In the genomic region with DNA sequence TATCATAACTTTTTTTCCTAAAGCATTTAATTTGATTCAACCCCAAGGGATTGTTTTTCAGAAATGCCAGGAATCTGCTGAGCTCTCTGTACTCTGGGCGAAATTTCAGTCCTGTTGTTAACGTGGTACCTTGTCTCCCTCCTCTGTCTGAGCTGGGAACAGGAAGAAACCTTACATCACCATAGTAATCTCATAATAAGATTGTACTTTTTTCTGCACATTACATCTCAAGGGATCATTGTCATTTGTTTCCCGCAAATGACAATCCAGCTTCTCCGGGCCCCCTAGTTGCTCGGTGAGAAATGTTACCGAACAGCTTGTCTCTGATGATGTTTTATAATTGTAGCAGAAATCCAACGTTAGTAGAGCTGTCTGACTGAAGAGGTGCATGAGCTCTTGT, we compare ENCODE assay signal across 11 cellular contexts.
DNase-seq lines count a peak whose midpoint lies in the region; TF ChIP-seq lines count a peak whose summit lies in the region.
"Had no signal": no experiment of that assay in that cellular context is flagged by ENCODE, and none has a peak within 500 bp of the region (broad histone marks: within the 10 kb centered on the region; RNA-seq: fewer than 3 reads in every experiment).

No MANE protein-coding gene starts in this region.

- H3K79me2 ChIP-seq in Karpas-422 (ENCODE audit: low read length) (no peaks in the 10 kb centered on the region), GM23248 (ENCODE audit: insufficient read depth) (no peaks in the 10 kb centered on the region)

- H4K20me1 ChIP-seq in Karpas-422 (ENCODE audit: insufficient read depth, low read depth, low read length) (no peaks in the 10 kb centered on the region), GM23248 (ENCODE audit: insufficient read depth) (no peaks in the 10 kb centered on the region)

- H3K4me1 ChIP-seq in Karpas-422 (ENCODE audit: low read length) = peaks cover 5% of the 10 kb centered on the region
- no peaks in the 10 kb centered on the region for H3K4me1 ChIP-seq in GM23248 (ENCODE audit: insufficient read depth)
- H3K4me1 ChIP-seq in transverse colon = no peaks in the 10 kb centered on the region
- H3K4me1 ChIP-seq in SJCRH30 = no peaks in the 10 kb centered on the region

- H3K9me3 ChIP-seq in Karpas-422 (ENCODE audit: low read length) (no peaks in the 10 kb centered on the region), GM23248 (ENCODE audit: low read depth) (no peaks in the 10 kb centered on the region), transverse colon (no peaks in the 10 kb centered on the region), SJCRH30 (replicated peaks) (no peaks in the 10 kb centered on the region)

- H3K4me2 ChIP-seq in Karpas-422 (ENCODE audit: low read depth, low read length, poor library complexity, severe bottlenecking) (no peak overlapping the region), GM23248 (ENCODE audit: unreplicated experiment) (no peak overlapping the region)

- H2AFZ ChIP-seq in Karpas-422 (ENCODE audit: low read length) (no peak overlapping the region), GM23248 (no peak overlapping the region)

- H3K4me3 ChIP-seq in Karpas-422 (ENCODE audit: low read length) (no peak overlapping the region), GM23248 (no peak overlapping the region), transverse colon (no peak overlapping the region), SJCRH30 (no peak overlapping the region)

- DNase-seq in Ammon's horn (ENCODE audit: low spot score) (peak; percentile 53), Karpas-422 (peak; percentile 48), medulla oblongata (ENCODE audit: extremely low spot score) (peak; percentile 4), GM23248 (no peak), occipital lobe (lab: John Stamatoyannopoulos, UW) (no peak), transverse colon (no peak), SJCRH30 (no peak)
- DNase-seq: activated CD4-positive, CD25-positive, alpha-beta regulatory T cell treated with anti-CD3 and anti-CD28 coated beads, Interleukin-2, amount 50 U/mL, for 72 hours; NCI-H2081 had no signal

- H3K36me3 ChIP-seq in Karpas-422 (ENCODE audit: insufficient read depth, low read length) (no peaks in the 10 kb centered on the region), GM23248 (ENCODE audit: low read depth) (no peaks in the 10 kb centered on the region), transverse colon (no peaks in the 10 kb centered on the region), SJCRH30 (no peaks in the 10 kb centered on the region)

- H3K9ac ChIP-seq in Karpas-422 (ENCODE audit: low read length) = no peak overlapping the region
- no peak overlapping the region for H3K9ac ChIP-seq in GM23248

- peak overlapping the region in 1 of 5 experiments; percentile 28 for H3K4me3 Mint-ChIP-seq in brain

- WGBS in GM23248 (ENCODE audit: low coverage in 1 of 2, low lambda C conversion rate in 2 of 2, missing lambda C conversion rate in 2 of 2), 2 experiments = 4 to 8% methylated on average over 7 of the region's 7 CpGs
- 57 to 59% methylated on average over 7 of the region's 7 CpGs for WGBS in transverse colon (ENCODE audit: low coverage in 1 of 2), 2 donors

- H3K27me3 Mint-ChIP-seq in brain = peaks cover 6% of the 10 kb centered on the region

- H3K27ac ChIP-seq in Karpas-422 (ENCODE audit: low read length) (no peak overlapping the region), GM23248 (no peak overlapping the region), transverse colon (no peak overlapping the region), SJCRH30 (no peak overlapping the region)

- TF ChIP-seq POLR2A in transverse colon (IDR thresholded peaks at IDR 0.05) = no peak

- no peak for TF ChIP-seq EP300 in transverse colon (IDR thresholded peaks at IDR 0.05; ENCODE audit: low read depth)

- in situ Hi-C loops in GM23248 (cut with MboI) (no loop called here), transverse colon (cut with MboI; ENCODE audit: low pct_ligation_motif_present in 1 of 4, low pct_unique_long_range_greater_than_20kb in 1 of 4, low sequenced_read_pairs in 3 of 4) (no loop called here)

- H3K27ac Mint-ChIP-seq in brain = peak overlapping the region in 2 of 5 experiments; percentile 2 to 51
- H3K27ac Mint-ChIP-seq: activated T-helper 2 cell treated with anti-CD3 and anti-CD28 coated beads, Interferon-gamma antibody, Interleukin-2, Interleukin-4, amounts not matched to agents 10 μg/mL and 5 μg/mL and 100 μg/mL, durations not matched to agents 14 hours and 24 hours and 36 hours had no signal

- no peaks in the 10 kb centered on the region for H3K27me3 ChIP-seq in Karpas-422 (ENCODE audit: low read length)
- H3K27me3 ChIP-seq in GM23248 (replicated peaks; ENCODE audit: insufficient read depth) = no peaks in the 10 kb centered on the region
- H3K27me3 ChIP-seq in transverse colon = no peaks in the 10 kb centered on the region
- 0 out of 2 replicates have a peak, but pooled peaks cover 5% of the 10 kb centered on the region for H3K27me3 ChIP-seq in SJCRH30

- peaks cover 11% of the 10 kb centered on the region for H3K4me1 Mint-ChIP-seq in brain

- intact Hi-C loops in transverse colon (cut with DNase I; ENCODE audit: low total_unique reads) = no loop called here

- TF ChIP-seq CTCF in brain (conservative IDR thresholded peaks at IDR 0.05) = peak; percentile 69 to 74
- no peak for TF ChIP-seq CTCF in transverse colon (IDR thresholded peaks at IDR 0.05)

- no peaks in the 10 kb centered on the region for H3F3A ChIP-seq in GM23248 (ENCODE audit: insufficient read depth)

- H3K9me3 Mint-ChIP-seq in brain = peaks cover 0 to 4% (median 0%) of the 10 kb centered on the region in 5 experiments

- H3K36me3 Mint-ChIP-seq in brain = no peaks in the 10 kb centered on the region

- H3K9me2 ChIP-seq in Karpas-422 (replicated peaks; ENCODE audit: insufficient read depth, low read length) (no peaks in the 10 kb centered on the region), GM23248 (ENCODE audit: insufficient read depth) (no peaks in the 10 kb centered on the region)

Comparison
In these comparisons a context has a peak if more than half of its experiments do, and no peak if none do; other contexts are left out.
1. DNase-seq: peak in Ammon's horn (single experiment), Karpas-422 (single experiment) and medulla oblongata (single experiment); none in GM23248 (single experiment), occipital lobe (single experiment), transverse colon (single experiment) and SJCRH30 (0 of 2).
2. CTCF ChIP-seq: peak in brain (2 of 2); none in transverse colon (0 of 5).